In the genomic region with DNA sequence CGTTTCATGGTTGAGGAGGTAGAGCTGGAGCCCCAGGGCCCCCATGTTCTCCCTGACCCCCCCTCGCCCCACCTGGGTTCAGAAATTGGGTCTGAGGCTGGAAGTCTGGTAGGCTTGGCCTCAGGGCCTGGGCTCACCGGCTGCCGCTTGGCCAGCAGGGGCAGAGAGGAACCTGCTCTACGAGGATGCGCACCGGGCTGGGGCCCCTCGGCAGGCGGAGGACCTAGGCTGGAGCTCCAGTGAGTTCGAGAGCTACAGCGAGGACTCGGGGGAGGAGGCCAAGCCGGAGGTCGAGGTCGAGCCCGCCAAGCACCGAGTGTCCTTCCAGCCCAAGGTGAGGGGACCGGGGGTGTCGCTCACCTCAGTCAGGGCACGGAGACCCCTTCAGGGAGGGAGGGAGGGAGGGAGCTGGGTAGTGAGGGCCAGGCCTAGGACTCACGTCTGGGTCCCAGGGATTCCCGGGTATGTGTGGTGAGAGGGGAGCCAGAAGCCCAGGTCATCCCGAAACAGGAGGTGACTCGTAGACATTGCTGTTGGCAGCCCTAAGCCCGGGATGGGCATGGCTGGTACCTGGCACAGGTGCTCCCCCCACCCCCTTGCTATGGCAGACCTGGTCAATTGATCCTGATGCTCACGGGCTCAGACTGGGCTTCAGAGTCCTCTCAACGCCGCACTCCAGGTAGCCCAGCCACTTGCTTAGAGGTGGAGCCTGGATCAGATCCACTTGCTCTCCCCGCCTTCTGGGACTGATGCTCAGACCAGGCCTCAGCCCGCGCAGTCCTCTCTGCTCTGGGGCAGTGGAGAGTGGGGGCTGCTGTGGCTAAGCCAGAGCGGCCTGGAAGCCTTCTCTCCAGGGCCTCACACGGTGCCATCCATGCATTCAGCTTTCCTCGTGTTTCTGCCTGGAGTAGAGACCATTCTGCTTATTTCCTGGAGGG, we compare ENCODE assay signal across 12 cellular contexts.
DNase-seq lines count a peak whose midpoint lies in the region; ATAC-seq, FAIRE-seq and TF ChIP-seq lines count a peak whose summit lies in the region.
"Had no signal": no experiment of that assay in that cellular context is flagged by ENCODE, and none has a peak within 500 bp of the region (broad histone marks: within the 10 kb centered on the region; RNA-seq: fewer than 3 reads in every experiment).

No MANE protein-coding gene starts in this region.

- H3K18ac ChIP-seq in mesendoderm (ENCODE audit: low read length) = no peak overlapping the region

- H4K20me1 ChIP-seq in HepG2 (ENCODE audit: insufficient read depth, low read length) = peaks cover 4% of the 10 kb centered on the region; the same call in 1 of the 2 replicates

- no peak overlapping the region for H3K4me3 Mint-ChIP-seq in nephron progenitor cell

- H3K27ac Mint-ChIP-seq in nephron progenitor cell = peak overlapping the region; percentile 42

- TF ChIP-seq RAD21 in HepG2 (CRISPR knock-in tag; IDR thresholded peaks at IDR 0.05) = no peak

- 95% methylated on average over 26 of the region's 34 CpGs for WGBS in HepG2 (ENCODE audit: low lambda C conversion rate)
- WGBS in right lobe of liver (ENCODE audit: insufficient coverage, low coverage, low lambda C conversion rate, missing lambda C conversion rate) = 72% methylated on average over 13 of the region's 34 CpGs
- WGBS in mesendoderm (ENCODE audit: extremely low coverage, insufficient coverage, low lambda C conversion rate) = no CpG with 5 or more reads among the region's 34 CpGs

- H3K27ac ChIP-seq in HepG2 (ENCODE audit: extremely low read length, insufficient read depth, low read length) (no peak overlapping the region), right lobe of liver (no peak overlapping the region), coronary artery (peak overlapping the region; percentile 87 to 93), tibial artery (peak overlapping the region; percentile 100), mesendoderm (ENCODE audit: low read depth, low read length) (no peak overlapping the region)
- H3K27ac ChIP-seq: 22Rv1, HL-60 had no signal

- H3K27me3 ChIP-seq in HepG2 (ENCODE audit: control insufficient read depth in 1 of 2, insufficient read depth in 2 of 2, low read length in 2 of 2) = no peaks in the 10 kb centered on the region
- no peaks in the 10 kb centered on the region for H3K27me3 ChIP-seq in right lobe of liver
- no peaks in the 10 kb centered on the region for H3K27me3 ChIP-seq in tibial artery
- H3K27me3 ChIP-seq in mesendoderm (ENCODE audit: insufficient read depth, low read length, poor library complexity) = no peaks in the 10 kb centered on the region

- H3K4me2 ChIP-seq in HepG2 (ENCODE audit: low read depth, low read length) (no peak overlapping the region), mesendoderm (ENCODE audit: low read length) (no peak overlapping the region)

- in situ Hi-C loops in HepG2 (cut with HindIII; ENCODE audit: extremely low pct_ligation_motif_present, low pct_unique_long_range_greater_than_20kb) = loop anchor here (5.0 kb wide), 1 partner anchor 106 kb away; no protein-coding TSS in a partner anchor

- H3K9me3 Mint-ChIP-seq in nephron progenitor cell = no peaks in the 10 kb centered on the region

- H4K8ac ChIP-seq in mesendoderm (ENCODE audit: low read depth, low read length) = no peak overlapping the region

- ATAC-seq in HepG2 (no peak), right lobe of liver (no peak)

- H3K9ac ChIP-seq in HepG2 (ENCODE audit: insufficient read depth, low read depth, low read length) (no peak overlapping the region), mesendoderm (ENCODE audit: low read length) (no peak overlapping the region)

- H3K27me3 Mint-ChIP-seq in nephron progenitor cell (ENCODE audit: low read depth, poor library complexity) = peaks cover 5% of the 10 kb centered on the region

- no peak overlapping the region for H2AFZ ChIP-seq in HepG2 (ENCODE audit: low read length)

- no peak overlapping the region for H2BK5ac ChIP-seq in mesendoderm (ENCODE audit: low read length)

- no peak overlapping the region for H2AK5ac ChIP-seq in mesendoderm (ENCODE audit: low read length)

- H3K79me2 ChIP-seq in HepG2 (ENCODE audit: insufficient read depth, low read length) = no peaks in the 10 kb centered on the region
- no peaks in the 10 kb centered on the region for H3K79me2 ChIP-seq in mesendoderm (ENCODE audit: control insufficient read depth, insufficient read depth, low read length)

- TF ChIP-seq EP300 in HepG2 (IDR thresholded peaks at IDR 0.05; ENCODE audit: low read depth in 2 of 2, low read length in 2 of 2) = no peak
- no peak for TF ChIP-seq EP300 in HepG2 (CRISPR knock-in tag; IDR thresholded peaks at IDR 0.05; ENCODE audit: borderline replicate concordance)

- no peak overlapping the region for H3K4me3 ChIP-seq in HepG2 (replicated peaks in 1 of 3; ENCODE audit: insufficient read depth in 1 of 3, low read depth in 2 of 3, low read length in 3 of 3)
- no peak overlapping the region for H3K4me3 ChIP-seq in right lobe of liver
- H3K4me3 ChIP-seq in coronary artery = no peak overlapping the region
- no peak overlapping the region for H3K4me3 ChIP-seq in tibial artery
- no peak overlapping the region for H3K4me3 ChIP-seq in mesendoderm (ENCODE audit: low read length)

- no peaks in the 10 kb centered on the region for H3K9me3 ChIP-seq in HepG2 (ENCODE audit: low read length)
- H3K9me3 ChIP-seq in right lobe of liver = no peaks in the 10 kb centered on the region
- H3K9me3 ChIP-seq in tibial artery = no peaks in the 10 kb centered on the region

- H3K4me1 ChIP-seq in HepG2 (ENCODE audit: insufficient read depth, low read length) = peaks cover 25% of the 10 kb centered on the region
- H3K4me1 ChIP-seq in right lobe of liver = peaks cover 0 to 14% (median 5%) of the 10 kb centered on the region in 4 donors
- peaks cover 0 to 77% (median 30%) of the 10 kb centered on the region in 4 donors for H3K4me1 ChIP-seq in tibial artery
- no peaks in the 10 kb centered on the region for H3K4me1 ChIP-seq in mesendoderm (ENCODE audit: control insufficient read depth, low read depth, low read length)

- H4K5ac ChIP-seq in mesendoderm (ENCODE audit: low read length) = no peak overlapping the region

- no peak for FAIRE-seq in HepG2 (lab: Jason Lieb, UNC)
- FAIRE-seq: H54 had no signal

- no TSS peak for BruUV-seq in HepG2 (replicated peaks; lab: Mats Ljungman, UMichigan)

- H3K4me1 Mint-ChIP-seq in nephron progenitor cell = peaks cover 39% of the 10 kb centered on the region

- H2BK15ac ChIP-seq in mesendoderm (replicated peaks; ENCODE audit: low read depth) = no peak overlapping the region

- no peaks in the 10 kb centered on the region for H3K79me1 ChIP-seq in mesendoderm (ENCODE audit: low read length)

- no peak overlapping the region for H2BK120ac ChIP-seq in mesendoderm (ENCODE audit: low read depth, low read length)

- H3K36me3 ChIP-seq in HepG2 (replicated peaks in 1 of 2; ENCODE audit: control insufficient read depth in 1 of 2, insufficient read depth in 2 of 2, low read length in 2 of 2) = peaks cover 42 to 84% of the 10 kb centered on the region in 2 experiments
- H3K36me3 ChIP-seq in right lobe of liver = peaks cover 0 to 90% (median 37%) of the 10 kb centered on the region in 4 donors
- peaks cover 34 to 69% (median 68%) of the 10 kb centered on the region in 3 donors for H3K36me3 ChIP-seq in tibial artery
- peaks cover 2% of the 10 kb centered on the region for H3K36me3 ChIP-seq in mesendoderm (ENCODE audit: control insufficient read depth, insufficient read depth, low read length)

- H3K23ac ChIP-seq in mesendoderm (ENCODE audit: low read length) = no peak overlapping the region

- peaks cover 5% of the 10 kb centered on the region for H3K36me3 Mint-ChIP-seq in nephron progenitor cell (ENCODE audit: low read depth)

- H3K4ac ChIP-seq in mesendoderm (ENCODE audit: low read depth, low read length) = no peak overlapping the region

- H3K56ac ChIP-seq in mesendoderm (ENCODE audit: low read length) = no peak overlapping the region

- intact Hi-C loops in HepG2 (cut with micrococcal nuclease; ENCODE audit: unreplicated experiment) (loop anchor here (1.0 to 2.0 kb wide), 3 partner anchors 33 to 113 kb away; no protein-coding TSS in a partner anchor), right lobe of liver (cut with DNase I) (loop anchor here (5.0 to 10.0 kb wide), 2 partner anchors 103 to 111 kb away; no protein-coding TSS in a partner anchor), tibial artery (cut with DNase I; ENCODE audit: low total_unique reads) (loop anchor here (2.0 kb wide), 1 partner anchor 105 kb away; no protein-coding TSS in a partner anchor)

- TF ChIP-seq POLR2A in HepG2 (IDR thresholded peaks at IDR 0.05; ENCODE audit: insufficient read depth in 1 of 2, low read depth in 2 of 2, low read length in 2 of 2) = peak in 1 of 2 experiments; percentile 29; a peak in 1 of 4 replicates
- no peak for TF ChIP-seq POLR2A in right lobe of liver (IDR thresholded peaks at IDR 0.05)

- no peak for DNase-seq in HepG2 (ENCODE audit: low spot score)
- DNase-seq in right lobe of liver = no peak
- no peak for DNase-seq in coronary artery (ENCODE audit: low spot score)
- DNase-seq in nephron progenitor cell = no peak
- DNase-seq in tibial artery = no peak
- no peak for DNase-seq in stimulated activated CD4-positive, alpha-beta T cell treated with anti-CD3 and anti-CD28 coated beads, Interleukin-12 subunit alpha, Interleukin-12 subunit beta, amount 100 ng/mL, for 4 hours
- no peak for DNase-seq in mesendoderm
- no peak for DNase-seq in amniotic stem cell (lab: John Stamatoyannopoulos, UW)
- DNase-seq: DMS53 had no signal

- POLR2A ChIA-PET in HepG2 (lab: Yijun Ruan, JAX) = interaction anchor here (1.0 to 2.0 kb wide), 4 partner anchors 20 to 105 kb away, joined by 3 to 20 read pairs (median 10); no protein-coding TSS in a partner anchor

- TF ChIP-seq CTCF in HepG2 (CRISPR knock-in tag; IDR thresholded peaks at IDR 0.05) (no peak), right lobe of liver (IDR thresholded peaks at IDR 0.05) (no peak), coronary artery (IDR thresholded peaks at IDR 0.05) (no peak), nephron progenitor cell (IDR thresholded peaks at IDR 0.05) (no peak), tibial artery (IDR thresholded peaks at IDR 0.05) (no peak)

- CTCF ChIA-PET in HepG2 (lab: Yijun Ruan, JAX; ENCODE audit: low intra/inter-chr PET ratio, low total read pairs) = interaction anchor here (1.8 to 2.8 kb wide), 3 partner anchors 34 to 114 kb away, joined by 25 to 36 read pairs (median 27); no protein-coding TSS in a partner anchor

TF ChIP-seq in HepG2, 621 proteins besides CTCF, POLR2A, EP300 and RAD21:
- TF ChIP-seq AGO2 (optimal IDR thresholded peaks at IDR 0.05; ENCODE audit: low read depth, low read length) (peak; percentile 92), SMARCC2 (IDR thresholded peaks at IDR 0.05) (no peak), RBM22 (optimal IDR thresholded peaks at IDR 0.05; ENCODE audit: low read length) (peak; percentile 19), RBFOX2 (IDR thresholded peaks at IDR 0.05; ENCODE audit: low read depth, low read length) (peak; percentile 72)

Comparison
In these comparisons a context has a peak if more than half of its experiments do, and no peak if none do; other contexts are left out.
1. H3K27ac ChIP-seq: peak in coronary artery (2 of 2) and tibial artery (2 of 2); none in HepG2 (single experiment), right lobe of liver (0 of 3) and mesendoderm (single experiment).